Comparison of ENCODE assay signal across 20 cellular contexts in genomic region chr21:37422382-37422781, GRCh38. TPM values are rescaled to one million over a fixed set of nuclear protein-coding genes. Genes with fewer than 3 reads are reported as not detected.
DNase-seq lines count a peak whose midpoint lies in the region; ATAC-seq, FAIRE-seq and TF ChIP-seq lines count a peak whose summit lies in the region.
"Had no signal": no experiment of that assay in that cellular context is flagged by ENCODE, and none has a peak within 500 bp of the region (broad histone marks: within the 10 kb centered on the region; RNA-seq: fewer than 3 reads in every experiment).

No MANE protein-coding gene starts in this region.

- no peak for DNase-seq in activated naive CD8-positive, alpha-beta T cell treated with anti-CD3 and anti-CD28 coated beads for 36 hours
- DNase-seq in GM23338 (ENCODE audit: low spot score) (no peak), GM12878 (ENCODE audit: low read depth, low spot score) (no peak), posterior cingulate gyrus (no peak), DMS 273 treated with DMSO at 0.1 percent for 48 hours (lab: John Stamatoyannopoulos, UW) (no peak), SIG-M5 (lab: John Stamatoyannopoulos, UW) (no peak)
- DNase-seq: CD4-positive, CD25-positive, alpha-beta regulatory T cell; COR-L47; NCI-H1092; NCI-H1417 treated with DMSO at 0.1 percent for 48 hours; NCI-H1694 treated with DMSO at 0.1 percent for 48 hours; NCI-H2081; NCI-H2171; NCI-H226; NCI-H510A; NCI-H69; Right ventricle myocardium superior; RPMI8226 had no signal

- H3K36me3 Mint-ChIP-seq in activated naive CD8-positive, alpha-beta T cell: peaks cover 15% of the 10 kb centered on the region
- H3K36me3 Mint-ChIP-seq in activated naive CD8-positive, alpha-beta T cell treated with anti-CD3 and anti-CD28 coated beads for 36 hours: peaks cover 38% of the 10 kb centered on the region
- peaks cover 29% of the 10 kb centered on the region for H3K36me3 Mint-ChIP-seq in GM23338 (ENCODE audit: low read depth)

- H3K4me2 ChIP-seq in GM23338: no peak overlapping the region
- no peak overlapping the region for H3K4me2 ChIP-seq in GM12878 (ENCODE audit: control insufficient read depth, insufficient read depth)

- WGBS in GM12878 (ENCODE audit: insufficient coverage, insufficient replicate concordance, low lambda C conversion rate, missing lambda C conversion rate): 95% methylated on average over 1 of the region's 1 CpG

- no peak overlapping the region for H3K4me3 ChIP-seq in GM23338
- no peak overlapping the region for H3K4me3 ChIP-seq in GM12878

- no peak for TF ChIP-seq POLR2A in GM12878 (IDR thresholded peaks at IDR 0.05; ENCODE audit: low read depth, low read length)

- intact Hi-C loops in GM12878 (cut with micrococcal nuclease; ENCODE audit: unreplicated experiment): no loop called here
- intact Hi-C loops in posterior cingulate gyrus (cut with DNase I): no loop called here

- no peak for TF ChIP-seq EP300 in GM12878 (IDR thresholded peaks at IDR 0.05; ENCODE audit: borderline replicate concordance in 1 of 2, control insufficient read depth in 1 of 2, low read depth in 2 of 2, low read length in 2 of 2)

- no peaks in the 10 kb centered on the region for H3K9me2 ChIP-seq in GM23338 (ENCODE audit: insufficient read depth)

- H3K27me3 ChIP-seq in GM23338 (ENCODE audit: insufficient read depth): no peaks in the 10 kb centered on the region
- no peaks in the 10 kb centered on the region for H3K27me3 ChIP-seq in GM12878 (replicated peaks in 1 of 2; ENCODE audit: control insufficient read depth in 2 of 2, insufficient read depth in 2 of 2, low read length in 1 of 2)

- no peaks in the 10 kb centered on the region for H3K27me3 Mint-ChIP-seq in activated naive CD8-positive, alpha-beta T cell
- no peaks in the 10 kb centered on the region for H3K27me3 Mint-ChIP-seq in activated naive CD8-positive, alpha-beta T cell treated with anti-CD3 and anti-CD28 coated beads for 36 hours
- H3K27me3 Mint-ChIP-seq in GM23338 (ENCODE audit: insufficient read depth, low read depth, poor library complexity): peaks cover 2% of the 10 kb centered on the region
- H3K27me3 Mint-ChIP-seq: CD4-positive, CD25-positive, alpha-beta regulatory T cell had no signal

- H3F3A ChIP-seq in GM23338 (replicated peaks; ENCODE audit: low read depth): no peaks in the 10 kb centered on the region

- H3K4me1 Mint-ChIP-seq in activated naive CD8-positive, alpha-beta T cell (ENCODE audit: low read depth): peaks cover 73% of the 10 kb centered on the region
- H3K4me1 Mint-ChIP-seq in activated naive CD8-positive, alpha-beta T cell treated with anti-CD3 and anti-CD28 coated beads for 36 hours: peaks cover 50% of the 10 kb centered on the region
- peaks cover 52% of the 10 kb centered on the region for H3K4me1 Mint-ChIP-seq in GM23338

- POLR2A ChIA-PET in GM12878 (lab: Charles Lee): no interaction called here

- H3K36me3 ChIP-seq in GM23338 (ENCODE audit: insufficient read depth) (no peaks in the 10 kb centered on the region), GM12878 (ENCODE audit: control insufficient read depth in 2 of 2, insufficient read depth in 2 of 2, low read length in 1 of 2) (peaks cover 4 to 24% of the 10 kb centered on the region in 2 experiments; a peak in 3 of 4 replicates)

- H3K9me3 Mint-ChIP-seq in activated naive CD8-positive, alpha-beta T cell (ENCODE audit: low read depth): no peaks in the 10 kb centered on the region
- peaks cover 6% of the 10 kb centered on the region for H3K9me3 Mint-ChIP-seq in activated naive CD8-positive, alpha-beta T cell treated with anti-CD3 and anti-CD28 coated beads for 36 hours
- peaks cover 9% of the 10 kb centered on the region for H3K9me3 Mint-ChIP-seq in GM23338
- H3K9me3 Mint-ChIP-seq: CD4-positive, CD25-positive, alpha-beta regulatory T cell had no signal

- H4K20me1 ChIP-seq in GM23338 (replicated peaks; ENCODE audit: insufficient read depth) (peaks cover 39% of the 10 kb centered on the region), GM12878 (ENCODE audit: control insufficient read depth, insufficient read depth) (no peaks in the 10 kb centered on the region)

- peak; percentile 50 for ATAC-seq in GM23338
- no peak for ATAC-seq in GM12878

- SMC1A ChIA-PET in GM12878 (lab: Charles Lee; ENCODE audit: uncharacterized antibody, unreplicated experiment): interaction anchor here (1.1 to 1.7 kb wide), 3 partner anchors 10 to 17 kb away, joined by 4 to 6 read pairs (median 4); no protein-coding TSS in a partner anchor

- RAD21 ChIA-PET in GM12878 (lab: Charles Lee; ENCODE audit: unreplicated experiment): no interaction called here

- H3K4me3 Mint-ChIP-seq in activated naive CD8-positive, alpha-beta T cell: no peak overlapping the region
- no peak overlapping the region for H3K4me3 Mint-ChIP-seq in activated naive CD8-positive, alpha-beta T cell treated with anti-CD3 and anti-CD28 coated beads for 36 hours
- no peak overlapping the region for H3K4me3 Mint-ChIP-seq in GM23338
- H3K4me3 Mint-ChIP-seq: CD4-positive, CD25-positive, alpha-beta regulatory T cell had no signal

- BruUV-seq in GM12878 (replicated peaks; lab: Mats Ljungman, UMichigan): no TSS peak

- H3K27ac ChIP-seq in GM23338 (ENCODE audit: low read depth) (no peak overlapping the region), GM12878 (ENCODE audit: control insufficient read depth, insufficient read depth) (no peak overlapping the region)

- no peak overlapping the region for H3K9ac ChIP-seq in GM12878 (ENCODE audit: control insufficient read depth, insufficient read depth, low read length)

- CTCF ChIA-PET in GM12878 (lab: Yijun Ruan, JAX): interaction anchor here (1.8 kb wide), 1 partner anchor 9 kb away, joined by 5 read pairs; no protein-coding TSS in a partner anchor

- peaks cover 45% of the 10 kb centered on the region for H3K4me1 ChIP-seq in GM23338 (ENCODE audit: insufficient read depth)
- H3K4me1 ChIP-seq in GM12878 (ENCODE audit: control insufficient read depth, insufficient read depth, low read length): no peaks in the 10 kb centered on the region

- H2AFZ ChIP-seq in GM23338: no peak overlapping the region
- H2AFZ ChIP-seq in GM12878 (ENCODE audit: control insufficient read depth, low read depth, low read length): no peak overlapping the region

- TF ChIP-seq RAD21 in GM12878 (IDR thresholded peaks at IDR 0.05; ENCODE audit: insufficient read depth, low read depth, low read length): no peak

- FAIRE-seq in GM12878 (lab: Jason Lieb, UNC): peak; percentile 47
- FAIRE-seq: G401.6 had no signal

- in situ Hi-C loops in GM12878 (cut with MboI): no loop called here

- TF ChIP-seq CTCF in GM23338 (conservative IDR thresholded peaks at IDR 0.05; ENCODE audit: low read depth in 2 of 2) (no peak), GM12878 (IDR thresholded peaks at IDR 0.05 in 2 of 3, conservative IDR thresholded peaks at IDR 0.05 in 1 of 3; ENCODE audit: control insufficient read depth in 2 of 3, extremely low read depth in 1 of 3, insufficient read depth in 1 of 3, low read depth in 3 of 3, low read length in 3 of 3) (no peak)

- H3K27ac Mint-ChIP-seq in activated naive CD8-positive, alpha-beta T cell: peak overlapping the region; percentile 47
- no peak overlapping the region for H3K27ac Mint-ChIP-seq in activated naive CD8-positive, alpha-beta T cell treated with anti-CD3 and anti-CD28 coated beads for 36 hours
- H3K27ac Mint-ChIP-seq in GM23338: peak overlapping the region; percentile 33; the same call in 1 of the 2 replicates

- H3K79me2 ChIP-seq in GM23338 (replicated peaks; ENCODE audit: insufficient read depth) (peaks cover 98% of the 10 kb centered on the region), GM12878 (ENCODE audit: control insufficient read depth, insufficient read depth, low read length) (peaks cover 67% of the 10 kb centered on the region)

- H3K9me3 ChIP-seq in GM12878 (replicated peaks; ENCODE audit: control insufficient read depth, insufficient read depth, low read length): peaks cover 2% of the 10 kb centered on the region; the same call in 1 of the 3 replicates

TF ChIP-seq in GM12878, 131 proteins besides CTCF, POLR2A, EP300 and RAD21 (continues in another document):
- no peak for TF ChIP-seq NKRF (conservative IDR thresholded peaks at IDR 0.05)
- no peak for TF ChIP-seq SUPT20H (IDR thresholded peaks at IDR 0.05; ENCODE audit: borderline replicate concordance, control insufficient read depth, low read depth, low read length)
- TF ChIP-seq PAX8 (IDR thresholded peaks at IDR 0.05): no peak

RNA-seq across cellular contexts. Expression of gene DYRK1A, which starts 55.8 kb away (rescaled TPM):
- total RNA-seq in activated naive CD8-positive, alpha-beta T cell treated with anti-CD3 and anti-CD28 coated beads for 36 hours: 10 to 100 TPM; 63.1 to 64.3 TPM
- 82.9 and 84.7 TPM in 2 replicates for total RNA-seq in GM23338 (2014; rRNA removed; shearing (Covaris generic))
- polyA plus RNA-seq in GM23338 (2016; fragmentation: Nextera tagmentation; extraction: Ambion mirVana): 10.3 and 11.0 TPM in 2 replicates
- total RNA-seq in GM12878 (2013; cell fraction: nucleolus; rRNA removed): 248 and 256 TPM in 2 replicates
- total RNA-seq in GM12878 (2014; rRNA removed): 43.0 and 46.4 TPM in 2 replicates
- total RNA-seq in GM12878 (2014; rRNA removed; fragmentation: Illumina TruSeq; extraction: Trizol): 45.1 and 47.3 TPM in 2 replicates
- total RNA-seq in GM12878 (2021): 53.4 TPM in 2 replicates
- polyA plus RNA-seq in GM12878 (2011; ENCODE audit: low read depth): 23.1 TPM
- 49.9 and 68.6 TPM in 2 replicates for polyA plus RNA-seq in GM12878 (2011; rRNA removed)
- 49.4 and 59.7 TPM in 2 replicates for polyA plus RNA-seq in GM12878 (2011; cell fraction: cytosol; rRNA removed)
- 105 and 126 TPM in 2 replicates for polyA plus RNA-seq in GM12878 (2011; cell fraction: nucleus; rRNA removed)
- polyA plus RNA-seq in GM12878 (2012): 23.5 and 24.4 TPM in 2 replicates
- polyA plus RNA-seq in GM12878 (2014; fragmentation: Illumina TruSeq; extraction: Trizol): 30.5 and 31.9 TPM in 2 replicates
- polyA plus RNA-seq in GM12878 (2014; fragmentation: Nextera tagmentation; extraction: Ambion mirVana): 1 to 10 TPM; 4.8 to 9.1 TPM
- 27.1 and 29.4 TPM in 2 replicates for polyA plus RNA-seq in GM12878 (2014; rRNA removed)
- 1 to 10 TPM; 2.4 to 3.0 TPM for polyA plus RNA-seq in GM12878 (2016; fragmentation: Nextera tagmentation; extraction: Ambion mirVana)
- 188 and 274 TPM in 2 replicates for polyA minus RNA-seq in GM12878 (2011; rRNA and poly(A)+ RNA removed)
- polyA minus RNA-seq in GM12878 (2011; cell fraction: cytosol; rRNA and poly(A)+ RNA removed): 49.1 and 50.9 TPM in 2 replicates
- 120 and 170 TPM in 2 replicates for polyA minus RNA-seq in GM12878 (2011; cell fraction: nucleus; rRNA and poly(A)+ RNA removed)
